Comparison of ENCODE assay signal across 1 cellular context in the genomic region with DNA sequence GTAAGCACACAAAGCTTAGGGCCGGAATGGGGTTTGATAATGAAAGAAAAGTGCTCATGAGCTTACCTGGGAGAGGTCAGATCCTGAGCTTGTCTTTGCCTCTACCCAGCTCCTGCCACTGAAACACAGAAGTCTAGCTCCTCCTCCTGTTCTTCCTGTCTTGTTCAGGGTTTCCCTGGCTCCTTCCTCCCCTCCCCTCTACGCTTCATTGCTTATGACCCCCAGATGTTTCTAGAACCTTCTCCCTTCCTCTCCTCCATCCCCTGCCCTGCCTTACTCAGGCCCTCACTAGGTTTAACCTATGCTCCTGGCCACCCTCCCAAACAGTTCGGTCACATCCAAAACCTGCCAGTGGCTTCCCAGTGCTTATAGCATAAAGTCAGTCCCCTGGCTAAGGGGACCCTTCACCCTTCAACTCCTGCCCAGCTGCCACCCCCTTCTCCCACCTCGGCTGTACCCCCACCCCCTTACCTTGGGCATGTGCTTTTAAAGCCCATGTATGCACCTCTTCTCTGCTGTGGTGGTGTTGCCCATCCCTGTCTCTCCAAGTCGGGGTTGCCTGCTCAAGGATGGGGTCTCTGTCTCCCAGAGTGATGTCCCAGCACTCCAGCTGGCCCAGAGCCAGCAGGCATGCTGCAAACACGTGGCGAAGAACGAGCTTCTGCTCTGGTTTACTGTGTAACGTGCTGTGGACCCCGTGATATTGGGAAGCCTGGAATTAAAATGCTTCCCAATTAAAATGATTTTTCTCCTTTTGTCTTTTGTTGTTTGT.
TF ChIP-seq lines count a peak whose summit lies in the region.

No MANE protein-coding gene starts in this region.

TF ChIP-seq in H1, 55 proteins besides CTCF, POLR2A, EP300 and RAD21:
- no peak for TF ChIP-seq SP1 (IDR thresholded peaks at IDR 0.05; ENCODE audit: low read depth, low read length)
- no peak for TF ChIP-seq TAF1 (IDR thresholded peaks at IDR 0.05; ENCODE audit: low read depth, low read length)
- TF ChIP-seq BACH1 (IDR thresholded peaks at IDR 0.05; ENCODE audit: low read length): no peak
- no peak for TF ChIP-seq POU5F1 (IDR thresholded peaks at IDR 0.05; ENCODE audit: low read depth, low read length)
- TF ChIP-seq KDM4A (IDR thresholded peaks at IDR 0.05; ENCODE audit: low read depth, low read length, severe bottlenecking): no peak
- TF ChIP-seq BCL11A (IDR thresholded peaks at IDR 0.05; ENCODE audit: low read depth in 2 of 2, low read length in 2 of 2): no peak
- TF ChIP-seq CHD2 (IDR thresholded peaks at IDR 0.05; ENCODE audit: low read length): no peak
- no peak for TF ChIP-seq GTF2F1 (IDR thresholded peaks at IDR 0.05; ENCODE audit: borderline replicate concordance, low read depth, low read length)
- TF ChIP-seq SRF (IDR thresholded peaks at IDR 0.05; ENCODE audit: low read depth, low read length): no peak
